Comparison of ENCODE assay signal across 9 cellular contexts in genomic region chr11:128587415-128587814, GRCh38. TPM values are rescaled to one million over a fixed set of nuclear protein-coding genes. Genes with fewer than 3 reads are reported as not detected.
A peak's percentile ranks its signal among the peaks of the same experiment; 100 is the strongest.
DNase-seq lines count a peak whose midpoint lies in the region; ATAC-seq, FAIRE-seq and TF ChIP-seq lines count a peak whose summit lies in the region.
"Had no signal": no experiment of that assay in that cellular context is flagged by ENCODE, and none has a peak within 500 bp of the region (broad histone marks: within the 10 kb centered on the region; RNA-seq: fewer than 3 reads in every experiment).

A gene with protein sequence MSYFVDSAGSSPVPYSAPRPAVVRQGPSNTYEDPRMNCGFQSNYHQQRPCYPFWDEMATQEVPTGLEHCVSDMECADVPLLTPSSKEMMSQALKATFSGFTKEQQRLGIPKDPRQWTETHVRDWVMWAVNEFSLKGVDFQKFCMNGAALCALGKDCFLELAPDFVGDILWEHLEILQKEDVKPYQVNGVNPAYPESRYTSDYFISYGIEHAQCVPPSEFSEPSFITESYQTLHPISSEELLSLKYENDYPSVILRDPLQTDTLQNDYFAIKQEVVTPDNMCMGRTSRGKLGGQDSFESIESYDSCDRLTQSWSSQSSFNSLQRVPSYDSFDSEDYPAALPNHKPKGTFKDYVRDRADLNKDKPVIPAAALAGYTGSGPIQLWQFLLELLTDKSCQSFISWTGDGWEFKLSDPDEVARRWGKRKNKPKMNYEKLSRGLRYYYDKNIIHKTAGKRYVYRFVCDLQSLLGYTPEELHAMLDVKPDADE (minus strand): TSS chr11:128587558. CDS start chr11:128573130, 14,428 bp downstream.

- DNase-seq in activated naive CD4-positive, alpha-beta T cell treated with anti-CD3 and anti-CD28 coated beads for 36 hours: no peak
- no peak for DNase-seq in activated naive CD4-positive, alpha-beta T cell treated with anti-CD3 and anti-CD28 coated beads, Interleukin-2, amount 10 ng/mL, durations not matched to agents 7 days and 5 days
- DNase-seq in choroid plexus epithelial cell (ENCODE audit: low read depth): no peak
- DNase-seq in lung microvascular endothelial cell (ENCODE audit: low read depth in 2 of 2): peak in 1 of 2 donors; percentile 55
- peak; percentile 36 for DNase-seq in urothelium cell line (ENCODE audit: low spot score)

- CTCF ChIA-PET in activated naive CD4-positive, alpha-beta T cell treated with anti-CD3 and anti-CD28 coated beads for 36 hours (lab: Charles Lee): interaction anchor here (0.7 kb wide), 1 partner anchor 42 kb away, joined by 3 read pairs; no protein-coding TSS in a partner anchor
- CTCF ChIA-PET in activated naive CD4-positive, alpha-beta T cell treated with anti-CD3 and anti-CD28 coated beads, Interleukin-2, amount 10 ng/mL, durations not matched to agents 7 days and 5 days (lab: Charles Lee): interaction anchor here (1.3 to 1.5 kb wide), 2 partner anchors 13 to 41 kb away, joined by 3 to 4 read pairs; no protein-coding TSS in a partner anchor

- intact Hi-C loops in activated naive CD4-positive, alpha-beta T cell treated with anti-CD3 and anti-CD28 coated beads for 36 hours (cut with micrococcal nuclease): no loop called here

- no peak for TF ChIP-seq CTCF in choroid plexus epithelial cell (conservative IDR thresholded peaks at IDR 0.05; ENCODE audit: low read depth, low read length)

- H3K27me3 Mint-ChIP-seq in activated naive CD4-positive, alpha-beta T cell treated with anti-CD3 and anti-CD28 coated beads for 36 hours (ENCODE audit: low read depth): no peaks in the 10 kb centered on the region
- peaks cover 34% of the 10 kb centered on the region for H3K27me3 Mint-ChIP-seq in activated naive CD4-positive, alpha-beta T cell treated with anti-CD3 and anti-CD28 coated beads, Interleukin-2, amount 10 ng/mL, durations not matched to agents 7 days and 5 days

- peaks cover 22% of the 10 kb centered on the region for H3K4me1 Mint-ChIP-seq in activated naive CD4-positive, alpha-beta T cell treated with anti-CD3 and anti-CD28 coated beads for 36 hours (ENCODE audit: low read depth)
- peaks cover 14% of the 10 kb centered on the region for H3K4me1 Mint-ChIP-seq in activated naive CD4-positive, alpha-beta T cell treated with anti-CD3 and anti-CD28 coated beads, Interleukin-2, amount 10 ng/mL, durations not matched to agents 7 days and 5 days

- H3K27ac Mint-ChIP-seq in activated naive CD4-positive, alpha-beta T cell treated with anti-CD3 and anti-CD28 coated beads for 36 hours: no peak within 1 kb of the TSS
- H3K27ac Mint-ChIP-seq in activated naive CD4-positive, alpha-beta T cell treated with anti-CD3 and anti-CD28 coated beads, Interleukin-2, amount 10 ng/mL, durations not matched to agents 7 days and 5 days: no peak within 1 kb of the TSS

- H3K36me3 Mint-ChIP-seq in activated naive CD4-positive, alpha-beta T cell treated with anti-CD3 and anti-CD28 coated beads for 36 hours (ENCODE audit: low read depth): peaks cover 2% of the 10 kb centered on the region
- no peaks in the 10 kb centered on the region for H3K36me3 Mint-ChIP-seq in activated naive CD4-positive, alpha-beta T cell treated with anti-CD3 and anti-CD28 coated beads, Interleukin-2, amount 10 ng/mL, durations not matched to agents 7 days and 5 days

- H3K4me3 ChIP-seq in choroid plexus epithelial cell (ENCODE audit: low read depth, low read length): peak within 1 kb of the TSS; percentile 43

- ATAC-seq in esophagus mucosa: no peak
- ATAC-seq in HG03432 (IDR thresholded peaks at IDR 0.05; ENCODE audit: unreplicated experiment): no peak
- ATAC-seq in HG03457 (IDR thresholded peaks at IDR 0.05; ENCODE audit: unreplicated experiment): no peak

- no peak for FAIRE-seq in urothelium cell line (lab: Jason Lieb, UNC)
- FAIRE-seq: colon had no signal

- H3K4me3 Mint-ChIP-seq in activated naive CD4-positive, alpha-beta T cell treated with anti-CD3 and anti-CD28 coated beads for 36 hours: no peak within 1 kb of the TSS
- no peak within 1 kb of the TSS for H3K4me3 Mint-ChIP-seq in activated naive CD4-positive, alpha-beta T cell treated with anti-CD3 and anti-CD28 coated beads, Interleukin-2, amount 10 ng/mL, durations not matched to agents 7 days and 5 days

- no peaks in the 10 kb centered on the region for H3K9me3 Mint-ChIP-seq in activated naive CD4-positive, alpha-beta T cell treated with anti-CD3 and anti-CD28 coated beads for 36 hours
- H3K9me3 Mint-ChIP-seq in activated naive CD4-positive, alpha-beta T cell treated with anti-CD3 and anti-CD28 coated beads, Interleukin-2, amount 10 ng/mL, durations not matched to agents 7 days and 5 days: no peaks in the 10 kb centered on the region

RNA-seq across cellular contexts. Expression of the gene that starts here (rescaled TPM):
- 100 to 1,000 TPM; 336 to 338 TPM for total RNA-seq in activated naive CD4-positive, alpha-beta T cell treated with anti-CD3 and anti-CD28 coated beads for 36 hours
- total RNA-seq in lung microvascular endothelial cell (86.3 and 88.5 TPM in 2 replicates), esophagus mucosa (7.8 TPM)
